Comparison of ENCODE assay signal across 19 cellular contexts in genomic region chr4:71231753-71232420, GRCh38.
DNase-seq lines count a peak whose midpoint lies in the region; ATAC-seq, FAIRE-seq and TF ChIP-seq lines count a peak whose summit lies in the region.
"Had no signal": no experiment of that assay in that cellular context is flagged by ENCODE, and none has a peak within 500 bp of the region (broad histone marks: within the 10 kb centered on the region; RNA-seq: fewer than 3 reads in every experiment).

No MANE protein-coding gene starts in this region.

- H3F3A ChIP-seq in PC-3 (ENCODE audit: low read length, unreplicated experiment): no peaks in the 10 kb centered on the region

- TF ChIP-seq POLR2A in thyroid gland (IDR thresholded peaks at IDR 0.05): no peak

- no peaks in the 10 kb centered on the region for H3K36me3 Mint-ChIP-seq in astrocyte (ENCODE audit: low read depth, unreplicated experiment)
- no peaks in the 10 kb centered on the region for H3K36me3 Mint-ChIP-seq in nephron (ENCODE audit: low read depth)
- H3K36me3 Mint-ChIP-seq: activated naive CD4-positive, alpha-beta T cell treated with anti-CD3 and anti-CD28 coated beads, Interleukin-2, amount 50 U/mL, for 72 hours had no signal

- peaks cover 0 to 41% of the 10 kb centered on the region in 2 donors for H3K4me1 ChIP-seq in right atrium auricular region
- peaks cover 17% of the 10 kb centered on the region for H3K4me1 ChIP-seq in astrocyte (ENCODE audit: insufficient read depth, low read length)
- H3K4me1 ChIP-seq in thyroid gland: peaks cover 27 to 28% of the 10 kb centered on the region in 2 donors
- peaks cover 6% of the 10 kb centered on the region; the same call in 1 of the 2 replicates for H3K4me1 ChIP-seq in PC-3 (ENCODE audit: insufficient read depth, low read length)
- peaks cover 39% of the 10 kb centered on the region for H3K4me1 ChIP-seq in mucosa of descending colon (ENCODE audit: low read depth)
- H3K4me1 ChIP-seq: SJSA1 had no signal

- H3K9me3 ChIP-seq in right atrium auricular region (no peaks in the 10 kb centered on the region), astrocyte (ENCODE audit: insufficient read depth, low read depth, low read length) (no peaks in the 10 kb centered on the region), thyroid gland (no peaks in the 10 kb centered on the region), PC-3 (ENCODE audit: low read length) (no peaks in the 10 kb centered on the region), mucosa of descending colon (no peaks in the 10 kb centered on the region)
- H3K9me3 ChIP-seq: Caco-2, SJSA1 had no signal

- peak overlapping the region; percentile 72 to 82 for H3K27ac ChIP-seq in right atrium auricular region
- no peak overlapping the region for H3K27ac ChIP-seq in astrocyte (ENCODE audit: low read depth, low read length)
- peak overlapping the region; percentile 6 to 81 (median 75) for H3K27ac ChIP-seq in thyroid gland
- H3K27ac ChIP-seq in PC-3 (ENCODE audit: low read length): no peak overlapping the region
- H3K27ac ChIP-seq: SJSA1 had no signal

- H3K27me3 ChIP-seq in right atrium auricular region: no peaks in the 10 kb centered on the region
- no peaks in the 10 kb centered on the region for H3K27me3 ChIP-seq in astrocyte (ENCODE audit: insufficient read depth, low read length)
- no peaks in the 10 kb centered on the region for H3K27me3 ChIP-seq in thyroid gland
- no peaks in the 10 kb centered on the region for H3K27me3 ChIP-seq in PC-3 (ENCODE audit: low read length)
- H3K27me3 ChIP-seq: SJSA1 had no signal

- H3K4me3 Mint-ChIP-seq in astrocyte (ENCODE audit: unreplicated experiment): no peak overlapping the region
- H3K4me3 Mint-ChIP-seq in nephron: peak overlapping the region in 1 of 3 experiments; percentile 63
- H3K4me3 Mint-ChIP-seq: activated CD4-positive, alpha-beta T cell treated with anti-CD3 and anti-CD28 coated beads, Interleukin-2, amount 10 ng/mL, durations not matched to agents 24 days and 14 days; activated T-helper 1 cell treated with anti-CD3 and anti-CD28 coated beads, Interleukin-12 subunit alpha, Interleukin-12 subunit beta, Interleukin-2, Interleukin-4 antibody, amounts not matched to agents 30 ng/mL and 10 ng/mL and 1 ng/mL, durations not matched to agents 14 hours and 24 hours and 36 hours; IgD-negative memory B cell; T-helper 17 cell had no signal

- no peaks in the 10 kb centered on the region for H3K36me3 ChIP-seq in right atrium auricular region
- H3K36me3 ChIP-seq in astrocyte (ENCODE audit: insufficient read depth, low read length): no peaks in the 10 kb centered on the region
- no peaks in the 10 kb centered on the region for H3K36me3 ChIP-seq in thyroid gland
- no peaks in the 10 kb centered on the region for H3K36me3 ChIP-seq in PC-3 (ENCODE audit: low read depth, low read length)
- H3K36me3 ChIP-seq in mucosa of descending colon (ENCODE audit: low read depth): no peaks in the 10 kb centered on the region
- H3K36me3 ChIP-seq: SJSA1 had no signal

- H3K27ac Mint-ChIP-seq in astrocyte (ENCODE audit: unreplicated experiment): no peak overlapping the region
- peak overlapping the region; percentile 17 to 79 (median 69) for H3K27ac Mint-ChIP-seq in nephron
- H3K27ac Mint-ChIP-seq: activated CD4-positive, alpha-beta T cell treated with anti-CD3 and anti-CD28 coated beads, Interleukin-2, amount 10 ng/mL, durations not matched to agents 24 days and 14 days; activated naive CD4-positive, alpha-beta T cell treated with anti-CD3 and anti-CD28 coated beads, Interleukin-2, amount 50 U/mL, for 72 hours; activated T-helper 1 cell treated with anti-CD3 and anti-CD28 coated beads, Interleukin-12 subunit alpha, Interleukin-12 subunit beta, Interleukin-2, Interleukin-4 antibody, amounts not matched to agents 30 ng/mL and 10 ng/mL and 1 ng/mL, durations not matched to agents 14 hours and 24 hours and 36 hours; IgD-negative memory B cell; T-helper 17 cell had no signal

- peak overlapping the region; percentile 59 for H3K4me2 ChIP-seq in astrocyte (ENCODE audit: low read length)
- H3K4me2 ChIP-seq in PC-3 (ENCODE audit: low read length): no peak overlapping the region

- WGBS in thyroid gland, 2 donors: 73 to 84% methylated on average over 4 of the region's 4 CpGs

- BruUV-seq in PC-3 (replicated peaks; lab: Mats Ljungman, UMichigan): no TSS peak

- no peaks in the 10 kb centered on the region for H3K9me3 Mint-ChIP-seq in astrocyte (ENCODE audit: unreplicated experiment)
- no peaks in the 10 kb centered on the region for H3K9me3 Mint-ChIP-seq in nephron
- H3K9me3 Mint-ChIP-seq: activated CD4-positive, alpha-beta T cell treated with anti-CD3 and anti-CD28 coated beads, Interleukin-2, amount 10 ng/mL, durations not matched to agents 24 days and 14 days; activated naive CD4-positive, alpha-beta T cell treated with anti-CD3 and anti-CD28 coated beads, Interleukin-2, amount 50 U/mL, for 72 hours; activated T-helper 1 cell treated with anti-CD3 and anti-CD28 coated beads, Interleukin-12 subunit alpha, Interleukin-12 subunit beta, Interleukin-2, Interleukin-4 antibody, amounts not matched to agents 30 ng/mL and 10 ng/mL and 1 ng/mL, durations not matched to agents 14 hours and 24 hours and 36 hours; IgD-negative memory B cell had no signal

- H3K9ac ChIP-seq in astrocyte (ENCODE audit: low read length): no peak overlapping the region
- no peak overlapping the region for H3K9ac ChIP-seq in PC-3 (ENCODE audit: low read length)

- H3K4me3 ChIP-seq in right atrium auricular region (no peak overlapping the region), astrocyte (ENCODE audit: insufficient read depth, low read depth, low read length) (no peak overlapping the region), thyroid gland (replicated peaks in 1 of 3) (no peak overlapping the region), PC-3 (ENCODE audit: low read length) (no peak overlapping the region), mucosa of descending colon (no peak overlapping the region)
- H3K4me3 ChIP-seq: SJSA1 had no signal

- H4K20me1 ChIP-seq in astrocyte (ENCODE audit: insufficient read depth, low read length) (peaks cover 5% of the 10 kb centered on the region), PC-3 (ENCODE audit: low read length) (no peaks in the 10 kb centered on the region)

- TF ChIP-seq CTCF in right atrium auricular region (IDR thresholded peaks at IDR 0.05) (no peak), astrocyte (IDR thresholded peaks at IDR 0.05; ENCODE audit: insufficient read depth, low read depth, low read length) (no peak), nephron (IDR thresholded peaks at IDR 0.05; ENCODE audit: unreplicated experiment in 3 of 3) (no peak), thyroid gland (IDR thresholded peaks at IDR 0.05) (no peak), PC-3 (conservative IDR thresholded peaks at IDR 0.05; ENCODE audit: low read depth, low read length) (no peak), mucosa of descending colon (IDR thresholded peaks at IDR 0.05) (no peak)

- no peak for DNase-seq in right atrium auricular region (ENCODE audit: low spot score)
- no peak for DNase-seq in left ventricle myocardium superior
- DNase-seq in astrocyte (ENCODE audit: low read depth): no peak
- no peak for DNase-seq in thyroid gland
- no peak for DNase-seq in DMS 273 (lab: John Stamatoyannopoulos, UW; ENCODE audit: unreplicated experiment)
- DNase-seq in PC-3: no peak
- DNase-seq in mucosa of descending colon: no peak
- DNase-seq: activated CD4-positive, alpha-beta T cell treated with anti-CD3 and anti-CD28 coated beads, Interleukin-2, amount 10 ng/mL, durations not matched to agents 24 days and 14 days; Caco-2; NCI-H2081 treated with DMSO at 0.1 percent for 48 hours; T-helper 17 cell had no signal

- POLR2A ChIA-PET in PC-3 (lab: Charles Lee; ENCODE audit: unreplicated experiment): interaction anchor here (0.5 kb wide), 1 partner anchor 540 kb away, joined by 23 read pairs; no protein-coding TSS in a partner anchor

- H3K79me2 ChIP-seq in astrocyte (ENCODE audit: insufficient read depth, low read length) (no peaks in the 10 kb centered on the region), PC-3 (ENCODE audit: low read length) (no peaks in the 10 kb centered on the region)

- H3K4me1 Mint-ChIP-seq in astrocyte (ENCODE audit: low read depth, unreplicated experiment): peaks cover 2% of the 10 kb centered on the region
- peaks cover 52% of the 10 kb centered on the region for H3K4me1 Mint-ChIP-seq in nephron
- H3K4me1 Mint-ChIP-seq: activated CD4-positive, alpha-beta T cell treated with anti-CD3 and anti-CD28 coated beads, Interleukin-2, amount 10 ng/mL, durations not matched to agents 24 days and 14 days; IgD-negative memory B cell had no signal

- ATAC-seq in left ventricle myocardium superior (no peak), PC-3 (no peak), mucosa of descending colon (no peak)
- ATAC-seq: activated naive CD4-positive, alpha-beta T cell treated with anti-CD3 and anti-CD28 coated beads, Interleukin-2, amount 50 U/mL, for 72 hours; T-helper 17 cell had no signal

- H3K27me3 Mint-ChIP-seq in astrocyte (ENCODE audit: low read depth, unreplicated experiment) (peaks cover 13% of the 10 kb centered on the region), nephron (ENCODE audit: low read depth) (peaks cover 6% of the 10 kb centered on the region)

- intact Hi-C loops in left ventricle myocardium superior (cut with micrococcal nuclease): no loop called here
- intact Hi-C loops in thyroid gland (cut with DNase I): no loop called here
- intact Hi-C loops in PC-3 (cut with micrococcal nuclease): no loop called here
- intact Hi-C loops in mucosa of descending colon (cut with DNase I, micrococcal nuclease): no loop called here

- H2AFZ ChIP-seq in astrocyte (ENCODE audit: low read depth, low read length): no peak overlapping the region
- H2AFZ ChIP-seq in PC-3 (ENCODE audit: low read length): no peak overlapping the region

- FAIRE-seq in astrocyte (lab: Jason Lieb, UNC): peak; percentile 80
- FAIRE-seq: A204.1, colon, endometrium had no signal

- H3K9me2 ChIP-seq in PC-3 (replicated peaks; ENCODE audit: low read length): no peaks in the 10 kb centered on the region

- CTCF ChIA-PET in PC-3 (lab: Charles Lee): no interaction called here

Comparison
In these comparisons a context has a peak if more than half of its experiments do, and no peak if none do; other contexts are left out.
1. H3K27ac ChIP-seq: peak in right atrium auricular region (2 of 2) and thyroid gland (3 of 3); none in astrocyte (single experiment) and PC-3 (single experiment).